In the genomic region with DNA sequence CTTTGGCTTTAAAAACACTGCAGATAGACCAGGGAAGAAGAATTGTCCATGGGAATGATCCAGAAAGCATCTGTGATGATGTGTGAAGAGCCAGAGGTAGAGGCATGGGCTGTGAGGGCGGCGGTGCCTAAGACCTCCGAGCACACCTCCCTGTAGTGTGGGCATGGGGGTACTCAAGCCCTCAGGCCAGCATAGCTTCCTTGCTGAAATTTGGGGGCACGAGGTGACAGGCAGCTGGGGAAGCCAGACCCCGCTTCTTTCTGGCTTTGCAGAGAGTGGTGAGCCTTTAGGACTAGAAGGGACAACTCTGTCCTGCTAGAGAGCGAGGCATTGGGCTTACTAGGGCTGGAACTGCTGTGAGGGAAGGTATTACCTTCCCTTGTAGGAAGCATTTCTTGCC, we compare ENCODE assay signal across 21 cellular contexts.
"Had no signal": no experiment of that assay in that cellular context is flagged by ENCODE, and none has a peak within 500 bp of the region (broad histone marks: within the 10 kb centered on the region; RNA-seq: fewer than 3 reads in every experiment).

No MANE protein-coding gene starts in this region.

- H3K4me1 ChIP-seq: body of pancreas, prostate gland had no signal

- DNase-seq: activated CD4-positive, alpha-beta T cell treated with anti-CD3 and anti-CD28 coated beads, Interleukin-2, amount 50 U/mL, for 4 hours; activated naive CD4-positive, alpha-beta T cell treated with anti-CD3 and anti-CD28 coated beads, Interleukin-2, amount 10 ng/mL, durations not matched to agents 7 days and 5 days; activated T-cell treated with anti-CD3 and anti-CD28 coated beads, Interleukin-2, amount 50 U/mL, for 48 hours; anterior cingulate cortex; body of pancreas; dermis blood vessel endothelial cell; effector CD8-positive, alpha-beta T cell; foreskin melanocyte; glutamatergic neuron; hippocampal formation; kidney glomerular epithelial cell; left ventricle myocardium superior; mammary epithelial cell; naive thymus-derived CD8-positive, alpha-beta T cell; ovary; stimulated activated CD4-positive, alpha-beta T cell treated with anti-CD3 and anti-CD28 coated beads, Interleukin-4, amount 100 ng/mL, for 24 hours; stimulated activated naive CD4-positive, alpha-beta T cell treated with Interleukin-2 at 50 U/mL for 16 hours; T-cell had no signal

- H3K27me3 Mint-ChIP-seq: activated naive CD4-positive, alpha-beta T cell treated with anti-CD3 and anti-CD28 coated beads, Interleukin-2, amount 10 ng/mL, durations not matched to agents 7 days and 5 days; naive thymus-derived CD8-positive, alpha-beta T cell; T-cell had no signal

- H3K27ac Mint-ChIP-seq: activated naive CD4-positive, alpha-beta T cell treated with anti-CD3 and anti-CD28 coated beads, Interleukin-2, amount 10 ng/mL, durations not matched to agents 7 days and 5 days; T-cell had no signal

- ATAC-seq: body of pancreas; left ventricle myocardium superior; naive thymus-derived CD8-positive, alpha-beta T cell; T-cell had no signal

- H3K27me3 ChIP-seq: body of pancreas, cardiac muscle cell, ovary had no signal

- H3K27ac ChIP-seq: body of pancreas, cardiac muscle cell, ovary, prostate gland had no signal

- H3K4me3 Mint-ChIP-seq: activated naive CD4-positive, alpha-beta T cell treated with anti-CD3 and anti-CD28 coated beads, Interleukin-2, amount 10 ng/mL, durations not matched to agents 7 days and 5 days; mesothelial cell of epicardium; T-cell had no signal

- H3K36me3 Mint-ChIP-seq: activated naive CD4-positive, alpha-beta T cell treated with anti-CD3 and anti-CD28 coated beads, Interleukin-2, amount 10 ng/mL, durations not matched to agents 7 days and 5 days had no signal

- H3K4me1 Mint-ChIP-seq: activated naive CD4-positive, alpha-beta T cell treated with anti-CD3 and anti-CD28 coated beads, Interleukin-2, amount 10 ng/mL, durations not matched to agents 7 days and 5 days; naive thymus-derived CD8-positive, alpha-beta T cell; T-cell had no signal

- H3K9me3 ChIP-seq: body of pancreas, ovary, prostate gland had no signal

- H3K4me3 ChIP-seq: body of pancreas, cardiac muscle cell, ovary, prostate gland had no signal

- H3K36me3 ChIP-seq: cardiac muscle cell, ovary, prostate gland had no signal

- H3K9me3 Mint-ChIP-seq: activated naive CD4-positive, alpha-beta T cell treated with anti-CD3 and anti-CD28 coated beads, Interleukin-2, amount 10 ng/mL, durations not matched to agents 7 days and 5 days; mesothelial cell of epicardium; naive thymus-derived CD8-positive, alpha-beta T cell; T-cell had no signal
